9 cellular contexts compared by ENCODE assay signal in the genomic region with DNA sequence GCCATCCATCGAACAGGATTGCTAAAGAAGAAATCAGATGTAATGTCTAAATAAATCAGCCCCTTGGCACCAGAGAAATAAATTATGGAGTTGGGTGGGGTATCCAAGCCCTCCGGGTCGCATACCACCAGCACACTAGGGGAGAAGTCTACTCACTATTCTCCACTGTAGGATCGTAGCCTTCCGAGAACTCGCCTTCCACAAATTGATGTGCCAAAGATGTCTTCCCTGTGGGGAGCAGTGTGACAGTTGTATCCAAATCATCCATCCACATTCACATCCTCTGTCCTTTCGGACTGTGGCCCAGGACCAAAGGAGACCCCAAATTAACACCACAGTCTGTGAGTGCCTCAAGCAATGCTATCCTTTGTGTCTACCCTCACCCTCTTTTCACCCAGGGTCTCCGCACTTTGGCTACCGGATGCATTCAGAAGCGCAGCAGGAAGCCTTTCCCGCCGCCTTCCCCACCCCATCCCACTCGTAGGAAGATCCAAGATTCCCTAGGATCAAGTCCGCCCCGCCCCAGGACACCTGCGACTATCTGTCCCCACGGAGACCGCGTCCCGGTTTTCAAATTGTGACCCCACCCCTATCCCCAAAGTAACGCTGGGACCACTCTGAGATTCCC. TPM values are rescaled to one million over a fixed set of nuclear protein-coding genes. Genes with fewer than 3 reads are reported as not detected.
A peak's percentile ranks its signal among the peaks of the same experiment; 100 is the strongest.
DNase-seq lines count a peak whose midpoint lies in the region; ATAC-seq and TF ChIP-seq lines count a peak whose summit lies in the region.
"Had no signal": no experiment of that assay in that cellular context is flagged by ENCODE, and none has a peak within 500 bp of the region (broad histone marks: within the 10 kb centered on the region; RNA-seq: fewer than 3 reads in every experiment).

No MANE protein-coding gene starts in this region.

- no peaks in the 10 kb centered on the region for H4K20me1 ChIP-seq in DND-41 (ENCODE audit: insufficient read depth, low read length)

- H3K27ac ChIP-seq in DND-41 (ENCODE audit: low read length) (peak overlapping the region; percentile 82), ovary (no peak overlapping the region)

- 13 to 17% (median 16%) methylated on average over 21 of the region's 21 CpGs for WGBS in ovary, 3 donors

- DNase-seq in DND-41 = no peak
- peak; percentile 25 for DNase-seq in NCI-H2227 (lab: John Stamatoyannopoulos, UW; ENCODE audit: unreplicated experiment)
- peak in 1 of 5 donors; percentile 37 for DNase-seq in ovary
- no peak for DNase-seq in A172 (ENCODE audit: low spot score)
- DNase-seq in cerebellar nuclear complex (lab: John Stamatoyannopoulos, UW) = no peak
- no peak for DNase-seq in DMS 273 treated with DMSO at 0.1 percent for 48 hours (lab: John Stamatoyannopoulos, UW)

- H3K36me3 ChIP-seq in DND-41 (ENCODE audit: insufficient read depth, low read length) (peaks cover 16% of the 10 kb centered on the region), endocrine pancreas (ENCODE audit: control insufficient read depth, insufficient read depth, low read length) (no peaks in the 10 kb centered on the region), ovary (no peaks in the 10 kb centered on the region)

- H2AFZ ChIP-seq in DND-41 (ENCODE audit: low read depth, low read length) = peak overlapping the region; percentile 99

- H3K9me3 ChIP-seq in DND-41 (ENCODE audit: insufficient read depth, low read length, severe bottlenecking) (no peaks in the 10 kb centered on the region), endocrine pancreas (ENCODE audit: control insufficient read depth, low read length) (no peaks in the 10 kb centered on the region), ovary (no peaks in the 10 kb centered on the region)

- TF ChIP-seq CTCF in DND-41 (IDR thresholded peaks at IDR 0.05; ENCODE audit: borderline replicate concordance, extremely low read depth, low read length, poor library complexity, severe bottlenecking) (no peak), ovary (IDR thresholded peaks at IDR 0.05) (no peak)

- TF ChIP-seq POLR2A in ovary (IDR thresholded peaks at IDR 0.05) = no peak

- H3K4me3 ChIP-seq in DND-41 (ENCODE audit: low read depth in 1 of 2, low read length in 2 of 2) (peak overlapping the region; percentile 86 to 90), endocrine pancreas (ENCODE audit: control insufficient read depth, insufficient read depth, low read length) (peak overlapping the region; percentile 59), ovary (peak overlapping the region; percentile 58)

- peaks cover 20% of the 10 kb centered on the region for H3K4me1 ChIP-seq in DND-41 (ENCODE audit: insufficient read depth, low read length)
- no peaks in the 10 kb centered on the region for H3K4me1 ChIP-seq in endocrine pancreas (ENCODE audit: control insufficient read depth, insufficient read depth, low read length)
- peaks cover 2% of the 10 kb centered on the region for H3K4me1 ChIP-seq in ovary (ENCODE audit: insufficient read depth)

- ATAC-seq in DND-41 (ENCODE audit: insufficient read depth, low read depth) = no peak
- ATAC-seq in GM19023 (IDR thresholded peaks at IDR 0.05; ENCODE audit: unreplicated experiment) = no peak

- no peak for TF ChIP-seq EP300 in ovary (IDR thresholded peaks at IDR 0.05)

- peaks cover 13% of the 10 kb centered on the region; the same call in 1 of the 2 replicates for H3K79me2 ChIP-seq in DND-41 (ENCODE audit: insufficient read depth, low read length)

- H3K9ac ChIP-seq in DND-41 (ENCODE audit: low read depth, low read length) = peak overlapping the region; percentile 76
- H3K9ac ChIP-seq in endocrine pancreas (ENCODE audit: control insufficient read depth, insufficient read depth, low read length) = peak overlapping the region; percentile 54

- peak overlapping the region; percentile 85 for H3K4me2 ChIP-seq in DND-41 (ENCODE audit: insufficient read depth, low read length)

- H3K27me3 ChIP-seq in DND-41 (ENCODE audit: insufficient read depth, low read length, poor library complexity) = no peaks in the 10 kb centered on the region
- H3K27me3 ChIP-seq in endocrine pancreas (ENCODE audit: control insufficient read depth, insufficient read depth, low read length) = no peaks in the 10 kb centered on the region
- no peaks in the 10 kb centered on the region for H3K27me3 ChIP-seq in ovary

- intact Hi-C loops in ovary (cut with DNase I) = loop anchor here in 1 of 4 donors (10.0 kb wide), 1 partner anchor 166 kb away; no protein-coding TSS in a partner anchor

RNA-seq across cellular contexts. Expression of a gene that starts 0.8 kb away (rescaled TPM):
- total RNA-seq in ovary = under 1 TPM in 5 of 7 donors, not detected in 2; 0.18 to 0.60 (median 0.34) TPM
- 1 to 10 TPM in 1 of 2 donors, under 1 TPM in 1; 1.00 to 1.2 TPM for polyA plus RNA-seq in ovary
- total RNA-seq in A172 (2014; rRNA removed; shearing (Covaris generic)) = 1.2 and 8.0 TPM in 2 replicates

RNA-seq across cellular contexts. Expression of a gene that starts 8.4 kb away (rescaled TPM):
- 10 to 100 TPM; 28.3 to 97.0 (median 79.1) TPM for total RNA-seq in ovary
- polyA plus RNA-seq in ovary = 10 to 100 TPM; 35.5 to 51.8 TPM
- total RNA-seq in A172 (2014; rRNA removed; shearing (Covaris generic)) = 17.2 and 41.4 TPM in 2 replicates

RNA-seq across cellular contexts. Expression of a gene that starts 25.6 kb away (rescaled TPM):
- 1 to 10 TPM in 1 of 7 donors, under 1 TPM in 6; 0.20 to 1.1 (median 0.45) TPM for total RNA-seq in ovary
- 1 to 10 TPM; 1.0 to 1.4 TPM for polyA plus RNA-seq in ovary
- not detected in 2 replicates for total RNA-seq in A172 (2014; rRNA removed; shearing (Covaris generic))
- total RNA-seq: HT1080 had no signal

RNA-seq across cellular contexts. Expression of a gene that starts 41.7 kb away (rescaled TPM):
- 10 to 100 TPM; 66.3 to 95.8 (median 69.5) TPM for total RNA-seq in ovary
- polyA plus RNA-seq in ovary = 10 to 100 TPM; 63.8 to 65.7 TPM
- total RNA-seq in A172 (2014; rRNA removed; shearing (Covaris generic)) = 16.4 and 21.4 TPM in 2 replicates

RNA-seq across cellular contexts. Expression of a gene that starts 50.4 kb away (rescaled TPM):
- total RNA-seq in ovary = 10 to 100 TPM; 25.6 to 58.2 (median 35.8) TPM
- 10 to 100 TPM; 38.3 to 98.5 TPM for polyA plus RNA-seq in ovary
- total RNA-seq in A172 (2014; rRNA removed; shearing (Covaris generic)) = 71.9 and 98.1 TPM in 2 replicates
